Comparison of ENCODE assay signal across 8 cellular contexts in genomic region chr16:3003582-3004270, GRCh38. TPM values are rescaled to one million over a fixed set of nuclear protein-coding genes. Genes with fewer than 3 reads are reported as not detected.
DNase-seq lines count a peak whose midpoint lies in the region; ATAC-seq, FAIRE-seq and TF ChIP-seq lines count a peak whose summit lies in the region.

No MANE protein-coding gene starts in this region.

- peak overlapping the region; percentile 60 for H3K4me3 Mint-ChIP-seq in MCF 10A (ENCODE audit: unreplicated experiment)

- peak; percentile 50 for TF ChIP-seq CTCF in VCaP (conservative IDR thresholded peaks at IDR 0.05)
- peak; percentile 33 for TF ChIP-seq CTCF in MCF 10A (IDR thresholded peaks at IDR 0.05; ENCODE audit: unreplicated experiment)

- no peaks in the 10 kb centered on the region for H3K27me3 Mint-ChIP-seq in MCF 10A (ENCODE audit: insufficient read depth, unreplicated experiment)

- intact Hi-C loops in MCF 10A (cut with micrococcal nuclease): loop anchor here (1.0 kb wide), 2 partner anchors 17 to 25 kb away; partner anchors contain the start of gene TNFRSF12A

- peak; percentile 86 for FAIRE-seq in islet of Langerhans (lab: Jason Lieb, UNC)

- no TSS peak for BruUV-seq in MCF 10A (replicated peaks; lab: Mats Ljungman, UMichigan)

- no peaks in the 10 kb centered on the region for H3K4me1 Mint-ChIP-seq in MCF 10A (ENCODE audit: insufficient read depth, unreplicated experiment)

- POLR2A ChIA-PET in MCF 10A (lab: Yijun Ruan, JAX): interaction anchor here (0.7 to 2.2 kb wide), 12 partner anchors 12 to 957 kb away, joined by 3 to 41 read pairs (median 4); partner anchors contain the start of genes FLYWCH1, FLYWCH2, HCFC1R1 and THOC6

- no peak overlapping the region for H3K27ac Mint-ChIP-seq in MCF 10A (ENCODE audit: low read depth, unreplicated experiment)

- CTCF ChIA-PET in MCF 10A (lab: Yijun Ruan, JAX): interaction anchor here (0.6 to 9.6 kb wide), 14 partner anchors 10 to 786 kb away, joined by 3 to 121 read pairs (median 4); partner anchors contain the start of gene TNFRSF12A

- ATAC-seq in GM19043 (IDR thresholded peaks at IDR 0.05; ENCODE audit: low read depth, unreplicated experiment) (peak; percentile 96), HG03280 (IDR thresholded peaks at IDR 0.05; ENCODE audit: unreplicated experiment) (peak; percentile 97)

- peak overlapping the region; percentile 69 for H3K27ac ChIP-seq in VCaP

- H3K9me3 Mint-ChIP-seq in MCF 10A (ENCODE audit: unreplicated experiment): no peaks in the 10 kb centered on the region

- DNase-seq in Ammon's horn (ENCODE audit: low spot score) (peak; percentile 100), NCI-H2227 treated with DMSO at 0.1 percent for 48 hours (lab: John Stamatoyannopoulos, UW) (peak; percentile 99), MCF 10A (ENCODE audit: unreplicated experiment) (peak; percentile 99)
- peak; percentile 95 to 97 for DNase-seq in stimulated activated CD4-positive, alpha-beta T cell treated with anti-CD3 and anti-CD28 coated beads, Interleukin-15, amount 100 ng/mL, for 48 hours (ENCODE audit: low read depth in 2 of 2)

- no peaks in the 10 kb centered on the region for H3K36me3 Mint-ChIP-seq in MCF 10A (ENCODE audit: insufficient read depth, unreplicated experiment)

RNA-seq across cellular contexts. Expression of gene CLDN9, which starts 9.0 kb away (rescaled TPM):
- 0.39 and 0.44 TPM in 2 replicates for total RNA-seq in MCF 10A (2022)

RNA-seq across cellular contexts. Expression of gene CLDN6, which starts 14.3 kb away (rescaled TPM):
- not detected in 2 replicates for total RNA-seq in MCF 10A (2022)

RNA-seq across cellular contexts. Expression of gene TNFRSF12A, which starts 16.4 kb away (rescaled TPM):
- 436 and 641 TPM in 2 replicates for total RNA-seq in MCF 10A (2022)

RNA-seq across cellular contexts. Expression of gene HCFC1R1, which starts 20.0 kb away (rescaled TPM):
- 13.6 and 20.4 TPM in 2 replicates for total RNA-seq in MCF 10A (2022)

RNA-seq across cellular contexts. Expression of gene THOC6, which starts 20.1 kb away (rescaled TPM):
- total RNA-seq in MCF 10A (2022): 36.8 and 53.1 TPM in 2 replicates

Comparison
In these comparisons a context has a peak if more than half of its experiments do, and no peak if none do; other contexts are left out.
1. Peak in every context shown above with its lines: DNase-seq, ATAC-seq and H3K27ac ChIP-seq.